In the genomic region with DNA sequence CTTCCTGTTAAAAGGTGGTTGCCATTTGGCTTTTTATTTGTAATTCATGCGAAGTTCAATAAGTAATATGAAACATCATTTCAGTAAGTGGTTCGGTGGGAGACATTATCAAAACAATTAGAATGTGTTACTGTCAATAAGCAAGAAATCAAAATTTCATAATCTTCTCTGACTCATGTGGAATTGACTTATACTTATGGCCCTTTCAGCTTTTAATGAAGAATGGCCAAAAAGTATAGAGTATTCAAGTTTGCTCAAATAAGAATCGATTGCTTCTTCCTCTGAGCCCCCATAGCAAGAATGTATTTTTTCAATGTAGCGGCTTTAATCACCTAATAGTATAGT, we compare ENCODE assay signal across 7 cellular contexts.
DNase-seq lines count a peak whose midpoint lies in the region; ATAC-seq and TF ChIP-seq lines count a peak whose summit lies in the region.

No MANE protein-coding gene starts in this region.

- H3K9me3 ChIP-seq in RWPE2 (ENCODE audit: severe bottlenecking) (no peaks in the 10 kb centered on the region), breast epithelium (no peaks in the 10 kb centered on the region), mesenchymal stem cell (ENCODE audit: control insufficient read depth, low read length) (no peaks in the 10 kb centered on the region), suprapubic skin (no peaks in the 10 kb centered on the region), MM.1S (replicated peaks; ENCODE audit: insufficient read depth, low read length) (no peaks in the 10 kb centered on the region)

- H3K18ac ChIP-seq in mesenchymal stem cell (ENCODE audit: low read depth in 1 of 2, low read length in 2 of 2) = no peak overlapping the region

- H3K9ac ChIP-seq in mesenchymal stem cell (ENCODE audit: low read length) (peak overlapping the region; percentile 88), MM.1S (ENCODE audit: low read length) (no peak overlapping the region)

- no peak for TF ChIP-seq EP300 in suprapubic skin (IDR thresholded peaks at IDR 0.05)

- no CpG with 5 or more reads among the region's 4 CpGs for WGBS in mesenchymal stem cell
- 62% methylated on average over 4 of the region's 4 CpGs for WGBS in suprapubic skin

- intact Hi-C loops in breast epithelium (cut with DNase I; ENCODE audit: low total_unique reads) = no loop called here

- H2BK120ac ChIP-seq in mesenchymal stem cell (ENCODE audit: low read depth, low read length) = no peak overlapping the region

- H3K36me3 ChIP-seq in RWPE2 (ENCODE audit: low read depth) = no peaks in the 10 kb centered on the region
- H3K36me3 ChIP-seq in breast epithelium = no peaks in the 10 kb centered on the region
- H3K36me3 ChIP-seq in mesenchymal stem cell (ENCODE audit: control insufficient read depth in 1 of 2, insufficient read depth in 2 of 2, low read depth in 1 of 2, low read length in 2 of 2) = no peaks in the 10 kb centered on the region
- no peaks in the 10 kb centered on the region for H3K36me3 ChIP-seq in suprapubic skin
- no peaks in the 10 kb centered on the region for H3K36me3 ChIP-seq in MM.1S (replicated peaks; ENCODE audit: insufficient read depth, low read length)

- no peak overlapping the region for H4K8ac ChIP-seq in mesenchymal stem cell (ENCODE audit: low read length)

- no peak overlapping the region for H3K4me3 ChIP-seq in RWPE2 (ENCODE audit: severe bottlenecking)
- H3K4me3 ChIP-seq in breast epithelium = peak overlapping the region in 2 of 3 donors; percentile 9 to 34
- H3K4me3 ChIP-seq in mesenchymal stem cell (ENCODE audit: insufficient read depth in 1 of 2, low read depth in 1 of 2, low read length in 2 of 2) = peak overlapping the region in 1 of 2 experiments; percentile 64
- H3K4me3 ChIP-seq in suprapubic skin = no peak overlapping the region
- H3K4me3 ChIP-seq in MM.1S (ENCODE audit: low read length) = no peak overlapping the region
- H3K4me3 ChIP-seq in foreskin fibroblast (ENCODE audit: low read depth in 1 of 2, low read length in 2 of 2) = no peak overlapping the region

- H3K23ac ChIP-seq in mesenchymal stem cell (ENCODE audit: low read length in 2 of 2) = no peak overlapping the region

- H3K14ac ChIP-seq in mesenchymal stem cell (ENCODE audit: low read length in 2 of 2) = no peak overlapping the region

- DNase-seq in RWPE2 (ENCODE audit: low spot score) (no peak), breast epithelium (ENCODE audit: low spot score in 2 of 2) (no peak), mesenchymal stem cell (no peak), suprapubic skin (ENCODE audit: low spot score in 2 of 2) (no peak), KBM-7 (no peak), MM.1S (no peak), foreskin fibroblast (no peak)

- H3K79me1 ChIP-seq in mesenchymal stem cell (replicated peaks; ENCODE audit: low read length, poor library complexity, severe bottlenecking) = peaks cover 8% of the 10 kb centered on the region

- H3K9me2 ChIP-seq in MM.1S (replicated peaks; ENCODE audit: insufficient read depth, low read length) = no peaks in the 10 kb centered on the region

- H2AFZ ChIP-seq in mesenchymal stem cell (ENCODE audit: low read depth, low read length) (no peak overlapping the region), MM.1S (ENCODE audit: low read length) (no peak overlapping the region)

- no peak overlapping the region for H2AK5ac ChIP-seq in mesenchymal stem cell (ENCODE audit: low read length, severe bottlenecking)

- H2BK12ac ChIP-seq in mesenchymal stem cell (ENCODE audit: low read length in 2 of 2) = no peak overlapping the region

- H3K4me1 ChIP-seq in RWPE2 (ENCODE audit: insufficient read depth, poor library complexity, severe bottlenecking) (peaks cover 34% of the 10 kb centered on the region), breast epithelium (no peaks in the 10 kb centered on the region), mesenchymal stem cell (ENCODE audit: control insufficient read depth, insufficient read depth, low read depth, low read length) (peaks cover 14% of the 10 kb centered on the region), suprapubic skin (peaks cover 38% of the 10 kb centered on the region), MM.1S (ENCODE audit: low read length) (no peaks in the 10 kb centered on the region)

- no peaks in the 10 kb centered on the region for H4K20me1 ChIP-seq in MM.1S (ENCODE audit: insufficient read depth, low read length)

- ATAC-seq in RWPE2 (ENCODE audit: low read depth) = peak; percentile 71

- no peak for TF ChIP-seq CTCF in RWPE2 (IDR thresholded peaks at IDR 0.05; ENCODE audit: poor library complexity, severe bottlenecking)
- TF ChIP-seq CTCF in breast epithelium (IDR thresholded peaks at IDR 0.05) = no peak
- no peak for TF ChIP-seq CTCF in suprapubic skin (IDR thresholded peaks at IDR 0.05)
- TF ChIP-seq CTCF in MM.1S (IDR thresholded peaks at IDR 0.05; ENCODE audit: low read length) = no peak
- no peak for TF ChIP-seq CTCF in foreskin fibroblast (IDR thresholded peaks at IDR 0.05; ENCODE audit: low read depth, low read length)

- no peak overlapping the region for H2BK15ac ChIP-seq in mesenchymal stem cell (ENCODE audit: low read depth, poor library complexity, severe bottlenecking)

- TF ChIP-seq POLR2A in breast epithelium (IDR thresholded peaks at IDR 0.05) (no peak), suprapubic skin (IDR thresholded peaks at IDR 0.05) (no peak)

- no peaks in the 10 kb centered on the region for H3K27me3 ChIP-seq in RWPE2 (ENCODE audit: insufficient read depth, poor library complexity, severe bottlenecking)
- no peaks in the 10 kb centered on the region for H3K27me3 ChIP-seq in breast epithelium
- no peaks in the 10 kb centered on the region for H3K27me3 ChIP-seq in mesenchymal stem cell (ENCODE audit: control insufficient read depth in 1 of 2, insufficient read depth in 1 of 2, low read length in 2 of 2)
- H3K27me3 ChIP-seq in suprapubic skin = no peaks in the 10 kb centered on the region
- no peaks in the 10 kb centered on the region for H3K27me3 ChIP-seq in MM.1S (replicated peaks; ENCODE audit: insufficient read depth, low read length)

- H3K4ac ChIP-seq in mesenchymal stem cell (ENCODE audit: low read depth in 1 of 2, low read length in 2 of 2) = no peak overlapping the region

- H3K79me2 ChIP-seq in MM.1S (ENCODE audit: low read length) = no peaks in the 10 kb centered on the region

- peak overlapping the region; percentile 89 for H3K27ac ChIP-seq in RWPE2 (ENCODE audit: poor library complexity, severe bottlenecking)
- H3K27ac ChIP-seq in breast epithelium = peak overlapping the region; percentile 74 to 82
- H3K27ac ChIP-seq in mesenchymal stem cell (ENCODE audit: low read length, poor library complexity, severe bottlenecking) = peak overlapping the region; percentile 77
- peak overlapping the region; percentile 72 for H3K27ac ChIP-seq in suprapubic skin
- H3K27ac ChIP-seq in MM.1S (ENCODE audit: low read length) = no peak overlapping the region

- H4K91ac ChIP-seq in mesenchymal stem cell (ENCODE audit: low read length) = no peak overlapping the region

- no peak overlapping the region for H2BK5ac ChIP-seq in mesenchymal stem cell (ENCODE audit: low read depth, low read length, poor library complexity, severe bottlenecking)

- H3K4me2 ChIP-seq in mesenchymal stem cell (ENCODE audit: low read length, poor library complexity, severe bottlenecking) = no peak overlapping the region
- H3K4me2 ChIP-seq in MM.1S (ENCODE audit: low read depth, low read length) = no peak overlapping the region

- H3F3A ChIP-seq in MM.1S (ENCODE audit: insufficient read depth, low read length) = no peaks in the 10 kb centered on the region

- in situ Hi-C loops in KBM-7 (cut with MboI; ENCODE audit: low pct_unique_long_range_greater_than_20kb, low sequenced_read_pairs) = no loop called here

Comparison
In these comparisons a context has a peak if more than half of its experiments do, and no peak if none do; other contexts are left out.
1. H3K4me3 ChIP-seq: peak in breast epithelium (2 of 3); none in RWPE2 (single experiment), suprapubic skin (single experiment), MM.1S (single experiment) and foreskin fibroblast (0 of 2).